In genomic region chr19:3284759-3285646, GRCh38 we compare ENCODE assay signal across 1 cellular context.
TF ChIP-seq lines count a peak whose summit lies in the region.

No MANE protein-coding gene starts in this region.

TF ChIP-seq in HepG2, 621 proteins besides CTCF, POLR2A, EP300 and RAD21 (continued from another document and continues in another):
- no peak for TF ChIP-seq ZNF496 (CRISPR knock-in tag; IDR thresholded peaks at IDR 0.05; ENCODE audit: insufficient replicate concordance)
- TF ChIP-seq STAG1 (CRISPR knock-in tag; IDR thresholded peaks at IDR 0.05), result 0 out of 2 replicates have a peak, but pooled peaks have one; percentile 4
- no peak for TF ChIP-seq ZSCAN5A (CRISPR knock-in tag; IDR thresholded peaks at IDR 0.05; ENCODE audit: borderline replicate concordance)
- TF ChIP-seq ASH2L (IDR thresholded peaks at IDR 0.05; ENCODE audit: insufficient read length, low read depth, low read length), result no peak
- TF ChIP-seq ZNF333 (CRISPR knock-in tag; IDR thresholded peaks at IDR 0.05; ENCODE audit: borderline replicate concordance), result no peak
- no peak for TF ChIP-seq ZFP82 (CRISPR knock-in tag; IDR thresholded peaks at IDR 0.05; ENCODE audit: borderline replicate concordance)
- TF ChIP-seq EHMT2 (IDR thresholded peaks at IDR 0.05; ENCODE audit: borderline replicate concordance, low read depth, low read length), result no peak
- TF ChIP-seq RBAK (CRISPR knock-in tag; IDR thresholded peaks at IDR 0.05), result no peak
- no peak for TF ChIP-seq ZNF180 (CRISPR knock-in tag; IDR thresholded peaks at IDR 0.05; ENCODE audit: borderline replicate concordance, low read depth)
- TF ChIP-seq FOXP1 (IDR thresholded peaks at IDR 0.05), result no peak
- no peak for TF ChIP-seq FOXP1 (CRISPR knock-in tag; IDR thresholded peaks at IDR 0.05)
- no peak for TF ChIP-seq FOXK2 (IDR thresholded peaks at IDR 0.05)
- no peak for TF ChIP-seq PATZ1 (CRISPR knock-in tag; IDR thresholded peaks at IDR 0.05)
- no peak for TF ChIP-seq ZXDC (CRISPR knock-in tag; IDR thresholded peaks at IDR 0.05)
- no peak for TF ChIP-seq MXD3 (CRISPR knock-in tag; IDR thresholded peaks at IDR 0.05)
- no peak for TF ChIP-seq ZNF558 (CRISPR knock-in tag; IDR thresholded peaks at IDR 0.05; ENCODE audit: borderline replicate concordance)
- TF ChIP-seq FOXA1 (IDR thresholded peaks at IDR 0.05), result no peak
- no peak for TF ChIP-seq FOXA1 (CRISPR knock-in tag; IDR thresholded peaks at IDR 0.05)
- no peak for TF ChIP-seq ATF6 (CRISPR knock-in tag; conservative IDR thresholded peaks at IDR 0.05)
- TF ChIP-seq PTBP1 (IDR thresholded peaks at IDR 0.05; ENCODE audit: low read depth, low read length, poor library complexity, severe bottlenecking), result no peak
- TF ChIP-seq RAD51 (IDR thresholded peaks at IDR 0.05; ENCODE audit: borderline replicate concordance), result no peak
- TF ChIP-seq TEAD2 (CRISPR knock-in tag; IDR thresholded peaks at IDR 0.05), result no peak
- no peak for TF ChIP-seq ZEB1 (IDR thresholded peaks at IDR 0.05; ENCODE audit: insufficient replicate concordance, low read depth)
- TF ChIP-seq HIVEP1 (CRISPR knock-in tag; IDR thresholded peaks at IDR 0.05), result no peak
- TF ChIP-seq MXI1 (IDR thresholded peaks at IDR 0.05; ENCODE audit: borderline replicate concordance, low read depth, low read length), result no peak
- no peak for TF ChIP-seq KMT2A (CRISPR knock-in tag; IDR thresholded peaks at IDR 0.05)
- TF ChIP-seq FIP1L1 (IDR thresholded peaks at IDR 0.05; ENCODE audit: borderline replicate concordance, insufficient read depth, low read depth, low read length), result no peak
- TF ChIP-seq GTF3A (CRISPR knock-in tag; conservative IDR thresholded peaks at IDR 0.05), result no peak
- no peak for TF ChIP-seq GMEB1 (CRISPR knock-in tag; IDR thresholded peaks at IDR 0.05; ENCODE audit: borderline replicate concordance)
- no peak for TF ChIP-seq ZNF142 (CRISPR knock-in tag; IDR thresholded peaks at IDR 0.05)
- no peak for TF ChIP-seq ZNF251 (CRISPR knock-in tag; IDR thresholded peaks at IDR 0.05)
- TF ChIP-seq ZNF24 (IDR thresholded peaks at IDR 0.05), result no peak
- no peak for TF ChIP-seq SETDB1 (CRISPR knock-in tag; IDR thresholded peaks at IDR 0.05; ENCODE audit: borderline replicate concordance)
- 0 out of 2 replicates have a peak, but pooled peaks have one; percentile 35 for TF ChIP-seq KAT8 (CRISPR knock-in tag; IDR thresholded peaks at IDR 0.05)
- TF ChIP-seq TCF7L2 (IDR thresholded peaks at IDR 0.05; ENCODE audit: low read depth, low read length), result no peak
- no peak for TF ChIP-seq RFX1 (IDR thresholded peaks at IDR 0.05)
- no peak for TF ChIP-seq ZNF704 (CRISPR knock-in tag; IDR thresholded peaks at IDR 0.05; ENCODE audit: borderline replicate concordance)
- TF ChIP-seq RBFOX2 (IDR thresholded peaks at IDR 0.05; ENCODE audit: low read depth, low read length), result peak; percentile 36; the same call in 1 of the 2 replicates
